Comparison of ENCODE assay signal across 33 cellular contexts in genomic region chr17:10532026-10532425, GRCh38. TPM values are rescaled to one million over a fixed set of nuclear protein-coding genes. Genes with fewer than 3 reads are reported as not detected.
"Had no signal": no experiment of that assay in that cellular context is flagged by ENCODE, and none has a peak within 500 bp of the region (broad histone marks: within the 10 kb centered on the region; RNA-seq: fewer than 3 reads in every experiment).

No MANE protein-coding gene starts in this region.

- H3K4me2 ChIP-seq: neural progenitor cell, smooth muscle cell had no signal

- H3K36me3 ChIP-seq: neural progenitor cell, ovary, spleen, suprapubic skin, tibial artery, transverse colon, upper lobe of right lung, uterus had no signal

- H3K27ac ChIP-seq: neural progenitor cell, ovary, parathyroid adenoma, psoas muscle, skin epidermis, spleen, suprapubic skin, testis, tibial artery, transverse colon, upper lobe of right lung, uterus had no signal

- DNase-seq: natural killer cell; occipital lobe; ovary; posterior cingulate gyrus; psoas muscle; right cardiac atrium; spleen; stimulated activated CD4-positive, alpha-beta T cell treated with anti-CD3 and anti-CD28 coated beads, Interleukin-12 subunit alpha, Interleukin-12 subunit beta, amount 100 ng/mL, for 4 hours; stimulated activated CD4-positive, alpha-beta T cell treated with anti-CD3 and anti-CD28 coated beads, Interleukin-1b, Interleukin-23, amount 100 ng/mL, for 48 hours; stimulated activated CD4-positive, alpha-beta T cell treated with anti-CD3 and anti-CD28 coated beads, Interleukin-4, amount 100 ng/mL, for 1 hour; stimulated activated CD4-positive, alpha-beta T cell treated with anti-CD3 and anti-CD28 coated beads, Interleukin-4, amount 100 ng/mL, for 4 hours; stimulated activated CD8-positive, alpha-beta memory T cell treated with anti-CD3 and anti-CD28 coated beads, Interleukin-4, amount 100 ng/mL, for 48 hours; stimulated activated naive CD4-positive, alpha-beta T cell; stimulated activated naive CD8-positive, alpha-beta T cell treated with anti-CD3 and anti-CD28 coated beads, Interleukin-15, amount 100 ng/mL, for 72 hours; stimulated activated naive CD8-positive, alpha-beta T cell treated with anti-CD3 and anti-CD28 coated beads, Interleukin-15, Interleukin-2, amounts not matched to agents 100 U/mL and 50 U/mL, for 24 hours; substantia nigra; testis; tibial artery; transverse colon; upper lobe of right lung; uterus had no signal

- H3K4me1 ChIP-seq: neural progenitor cell, parathyroid adenoma, spleen, suprapubic skin, testis, tibial artery, transverse colon, upper lobe of right lung, uterus had no signal

- H3K9ac ChIP-seq: neural progenitor cell, parathyroid adenoma had no signal

- H3K9me3 ChIP-seq: ovary, psoas muscle, spleen, suprapubic skin, testis, tibial artery, transverse colon, upper lobe of right lung, uterus had no signal

- H3K4me3 ChIP-seq: neural progenitor cell, ovary, psoas muscle, skin epidermis, smooth muscle cell, spleen, suprapubic skin, testis, tibial artery, transverse colon, upper lobe of right lung, uterus had no signal

- H2AFZ ChIP-seq: neural progenitor cell, parathyroid adenoma had no signal

- ATAC-seq: natural killer cell; psoas muscle; right cardiac atrium; sciatic nerve; stimulated activated memory B cell treated with anti-CD40 and anti-IgM and Interleukin-4, amounts not matched to agents 10 μg/mL and 1 μg/mL and 100 μg/mL, for 72 hours; stimulated activated naive CD8-positive, alpha-beta T cell treated with anti-CD3 and anti-CD28 coated beads, Interleukin-15, amount 100 ng/mL, for 72 hours; stimulated activated naive CD8-positive, alpha-beta T cell treated with anti-CD3 and anti-CD28 coated beads, Interleukin-15, Interleukin-2, amounts not matched to agents 100 U/mL and 50 U/mL, for 24 hours; upper lobe of right lung had no signal

- H3K27me3 ChIP-seq: neural progenitor cell, ovary, spleen, suprapubic skin, testis, tibial artery, transverse colon, upper lobe of right lung, uterus had no signal

RNA-seq across cellular contexts. Expression of gene MYH1, which starts 13.7 kb away (rescaled TPM):
- total RNA-seq: natural killer cell, occipital lobe, osteoblast, ovary, progenitor cell of endocrine pancreas, renal cortical epithelial cell, sciatic nerve, smooth muscle cell, suprapubic skin had no signal
- polyA plus RNA-seq: neural cell, right cardiac atrium, smooth muscle cell, urinary bladder had no signal

RNA-seq across cellular contexts. Expression of gene MYH2, which starts 17.4 kb away (rescaled TPM):
- total RNA-seq: natural killer cell, osteoblast, progenitor cell of endocrine pancreas, renal cortical epithelial cell, sciatic nerve, smooth muscle cell, spleen, suprapubic skin had no signal
- polyA plus RNA-seq: right cardiac atrium, smooth muscle cell had no signal
